Comparison of ENCODE assay signal across 22 cellular contexts in genomic region chr7:46134385-46134784, GRCh38.
"Had no signal": no experiment of that assay in that cellular context is flagged by ENCODE, and none has a peak within 500 bp of the region (broad histone marks: within the 10 kb centered on the region; RNA-seq: fewer than 3 reads in every experiment).

No MANE protein-coding gene starts in this region.

- H3K27ac ChIP-seq: cardiac muscle cell, colonic mucosa, foreskin keratinocyte, left ventricle myocardium inferior, ovary, right atrium auricular region, tibial artery had no signal

- H3K36me3 ChIP-seq: cardiac muscle cell, colonic mucosa, left ventricle myocardium inferior, ovary, right atrium auricular region, tibial artery had no signal

- H3K9me3 ChIP-seq: colonic mucosa, left ventricle myocardium inferior, ovary, right atrium auricular region, tibial artery had no signal

- H3K27me3 ChIP-seq: cardiac muscle cell, colonic mucosa, foreskin keratinocyte, ovary, right atrium auricular region, tibial artery had no signal

- DNase-seq: colonic mucosa; effector CD4-positive, alpha-beta T cell; endodermal cell; erythroblast; foreskin keratinocyte; immature natural killer cell; left cardiac atrium; left ventricle myocardium inferior; mesendoderm; naive B cell; nucleus accumbens; ovary; stimulated activated CD4-positive, alpha-beta T cell treated with anti-CD3 and anti-CD28 coated beads, Interleukin-15, amount 100 ng/mL, for 24 hours; stimulated activated CD4-positive, alpha-beta T cell treated with anti-CD3 and anti-CD28 coated beads, Interleukin-1b, Interleukin-23, amount 100 ng/mL, for 48 hours; stimulated activated CD4-positive, alpha-beta T cell treated with anti-CD3 and anti-CD28 coated beads, Interleukin-4, amount 100 ng/mL, for 24 hours; stimulated activated naive CD4-positive, alpha-beta T cell; tibial artery had no signal

- H3K4me1 ChIP-seq: colonic mucosa, left ventricle myocardium inferior, right atrium auricular region, tibial artery had no signal

- ATAC-seq: foreskin keratinocyte, left cardiac atrium had no signal

- FAIRE-seq: endothelial cell of umbilical vein, keratinocyte had no signal

- H3K4me3 ChIP-seq: cardiac muscle cell, colonic mucosa, left ventricle myocardium inferior, lung, ovary, right atrium auricular region, tibial artery had no signal
